ENCODE assay signal across 8 cellular contexts in genomic region chr9:37422289-37423104, GRCh38. TPM values are rescaled to one million over a fixed set of nuclear protein-coding genes. Genes with fewer than 3 reads are reported as not detected.
DNase-seq lines count a peak whose midpoint lies in the region; ATAC-seq, FAIRE-seq and TF ChIP-seq lines count a peak whose summit lies in the region.

TSS of gene GRHPR (plus strand) at chr9:37422696. CDS start at chr9:37422751, 55 bp downstream.

- H3K9me1 ChIP-seq in keratinocyte (ENCODE audit: control insufficient read depth, extremely low read depth, insufficient read depth, low read length): no peaks in the 10 kb centered on the region

- TF ChIP-seq CTCF in AG04450 (IDR thresholded peaks at IDR 0.05; ENCODE audit: low read depth, low read length) (no peak), keratinocyte (optimal IDR thresholded peaks at IDR 0.05 in 1 of 3, IDR thresholded peaks at IDR 0.05 in 1 of 3, conservative IDR thresholded peaks at IDR 0.05 in 1 of 3; ENCODE audit: extremely low read depth in 1 of 3, insufficient read depth in 2 of 3, low read length in 3 of 3) (no peak)

- H3K9me3 ChIP-seq in AG04450 (ENCODE audit: control insufficient read depth, insufficient read depth, low read length) (no peaks in the 10 kb centered on the region), keratinocyte (ENCODE audit: control insufficient read depth, low read depth, low read length) (no peaks in the 10 kb centered on the region)

- H3K27ac ChIP-seq in AG04450 (ENCODE audit: low read depth, low read length): peak within 1 kb of the TSS; percentile 57
- peak within 1 kb of the TSS; percentile 91 for H3K27ac ChIP-seq in keratinocyte (ENCODE audit: control insufficient read depth, insufficient read depth, low read length)

- dilution Hi-C loops in keratinocyte (cut with MboI; ENCODE audit: extremely low pct_ligation_motif_present, low sequenced_read_pairs): loop anchor here (25.0 kb wide), 1 partner anchor 110 kb away; no protein-coding TSS in a partner anchor

- peaks cover 36% of the 10 kb centered on the region for H3K79me2 ChIP-seq in keratinocyte (ENCODE audit: control insufficient read depth, insufficient read depth, low read length)

- H4K20me1 ChIP-seq in keratinocyte (ENCODE audit: control insufficient read depth, extremely low read depth, insufficient read depth, low read length): no peaks in the 10 kb centered on the region

- H2AFZ ChIP-seq in keratinocyte (ENCODE audit: control insufficient read depth, low read length): peak within 1 kb of the TSS; percentile 90

- H3K27me3 ChIP-seq in AG04450 (ENCODE audit: control insufficient read depth, insufficient read depth, low read length): no peaks in the 10 kb centered on the region
- no peaks in the 10 kb centered on the region for H3K27me3 ChIP-seq in keratinocyte (ENCODE audit: control insufficient read depth, extremely low read depth, insufficient read depth, low read length)

- peak within 1 kb of the TSS; percentile 98 for H3K9ac ChIP-seq in keratinocyte (ENCODE audit: control insufficient read depth, extremely low read depth, insufficient read depth, low read length)

- no peak for DNase-seq in AG04450 (ENCODE audit: low read depth, low spot score)
- peak; percentile 38 for DNase-seq in NCI-H2227 treated with DMSO at 0.1 percent for 48 hours (lab: John Stamatoyannopoulos, UW)
- peak; percentile 74 to 80 (median 77) for DNase-seq in activated CD4-positive, CD25-positive, alpha-beta regulatory T cell (lab: John Stamatoyannopoulos, UW)
- DNase-seq in central memory CD4-positive, alpha-beta T cell: peak; percentile 83
- peak; percentile 54 for DNase-seq in keratinocyte (ENCODE audit: low read depth, low spot score)
- DNase-seq in stimulated activated CD4-positive, alpha-beta T cell treated with anti-CD3 and anti-CD28 coated beads, Interleukin-15, amount 100 ng/mL, for 24 hours: peak; percentile 95

- H3K4me2 ChIP-seq in keratinocyte (ENCODE audit: control insufficient read depth, extremely low read depth, insufficient read depth, low read depth, low read length): peak within 1 kb of the TSS; percentile 84

- peaks cover 15 to 21% of the 10 kb centered on the region in 2 experiments for H3K36me3 ChIP-seq in keratinocyte (ENCODE audit: control insufficient read depth in 2 of 2, extremely low read depth in 1 of 2, insufficient read depth in 2 of 2, low read length in 2 of 2)

- no peak for FAIRE-seq in keratinocyte (lab: Jason Lieb, UNC)

- peaks cover 47% of the 10 kb centered on the region for H3K4me1 ChIP-seq in keratinocyte (ENCODE audit: control insufficient read depth, extremely low read depth, insufficient read depth, low read length)

- CTCF ChIA-PET in AG04450 (lab: Charles Lee): no interaction called here

- ATAC-seq in GM18870 (IDR thresholded peaks at IDR 0.05; ENCODE audit: unreplicated experiment): peak; percentile 81
- ATAC-seq in HG03108 (IDR thresholded peaks at IDR 0.05; ENCODE audit: unreplicated experiment): peak; percentile 94

- H3K4me3 ChIP-seq in AG04450 (ENCODE audit: low read depth, low read length): peak within 1 kb of the TSS; percentile 92
- H3K4me3 ChIP-seq in keratinocyte (ENCODE audit: control insufficient read depth in 2 of 3, extremely low read depth in 1 of 3, insufficient read depth in 2 of 3, low read depth in 1 of 3, low read length in 3 of 3): peak within 1 kb of the TSS; percentile 90 to 96 (median 92)

- POLR2A ChIA-PET in AG04450 (lab: Yijun Ruan, JAX): interaction anchor here (0.6 to 1.5 kb wide), 6 partner anchors 10 to 493 kb away, joined by 3 to 9 read pairs (median 4); partner anchors contain the start of gene ZBTB5

RNA-seq across cellular contexts. Expression of gene GRHPR, which starts in this region (rescaled TPM):
- polyA plus RNA-seq in AG04450 (2011; rRNA removed) (96.1 and 126 TPM in 2 replicates), keratinocyte (116 to 173 TPM (median 130 TPM) in 3 replicates)
- polyA minus RNA-seq in AG04450 (2011; rRNA and poly(A)+ RNA removed): 97.5 and 134 TPM in 2 replicates
- polyA plus RNA-seq in keratinocyte (2011; ENCODE audit: low read depth): 61.1 TPM
- 97.8 and 143 TPM in 2 replicates for polyA plus RNA-seq in keratinocyte (2011; cell fraction: cytosol; rRNA removed)
- polyA plus RNA-seq in keratinocyte (2011; cell fraction: nucleus; rRNA removed): 123 and 141 TPM in 2 replicates
- 77.0 and 120 TPM in 2 replicates for polyA plus RNA-seq in keratinocyte (2012; ENCODE audit: low replicate concordance)
- polyA minus RNA-seq in keratinocyte: 69.6 to 160 TPM (median 131 TPM) in 3 replicates
- polyA minus RNA-seq in keratinocyte (2011; cell fraction: cytosol; rRNA and poly(A)+ RNA removed): 83.5 TPM
- 41.9 and 43.0 TPM in 2 replicates for polyA minus RNA-seq in keratinocyte (2011; cell fraction: nucleus; rRNA and poly(A)+ RNA removed)
